2 cellular contexts compared by ENCODE assay signal in the genomic region with DNA sequence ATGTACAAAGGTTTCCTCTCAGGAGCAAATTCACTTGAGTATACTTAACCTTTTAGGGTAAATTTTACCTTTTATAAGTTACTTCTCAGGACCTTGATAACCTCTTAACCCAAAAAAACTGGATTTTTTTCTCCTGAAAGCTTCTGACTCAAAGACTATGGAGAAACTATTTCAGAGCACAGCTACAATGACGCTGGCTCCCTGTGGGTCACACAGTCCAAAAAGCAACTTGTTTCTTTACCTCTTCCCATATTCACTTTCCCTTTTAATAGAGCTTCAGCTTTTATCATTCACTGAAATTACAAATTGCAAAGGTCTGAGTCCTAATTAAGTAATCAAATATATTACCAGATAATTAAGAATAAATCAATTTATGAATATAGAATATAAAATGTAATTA.
A peak's percentile ranks its signal among the peaks of the same experiment; 100 is the strongest.
TF ChIP-seq lines count a peak whose summit lies in the region.

No MANE protein-coding gene starts in this region.

TF ChIP-seq in liver, 16 proteins besides CTCF, POLR2A, EP300 and RAD21 (continued from another document):
- TF ChIP-seq, protein P1, sequence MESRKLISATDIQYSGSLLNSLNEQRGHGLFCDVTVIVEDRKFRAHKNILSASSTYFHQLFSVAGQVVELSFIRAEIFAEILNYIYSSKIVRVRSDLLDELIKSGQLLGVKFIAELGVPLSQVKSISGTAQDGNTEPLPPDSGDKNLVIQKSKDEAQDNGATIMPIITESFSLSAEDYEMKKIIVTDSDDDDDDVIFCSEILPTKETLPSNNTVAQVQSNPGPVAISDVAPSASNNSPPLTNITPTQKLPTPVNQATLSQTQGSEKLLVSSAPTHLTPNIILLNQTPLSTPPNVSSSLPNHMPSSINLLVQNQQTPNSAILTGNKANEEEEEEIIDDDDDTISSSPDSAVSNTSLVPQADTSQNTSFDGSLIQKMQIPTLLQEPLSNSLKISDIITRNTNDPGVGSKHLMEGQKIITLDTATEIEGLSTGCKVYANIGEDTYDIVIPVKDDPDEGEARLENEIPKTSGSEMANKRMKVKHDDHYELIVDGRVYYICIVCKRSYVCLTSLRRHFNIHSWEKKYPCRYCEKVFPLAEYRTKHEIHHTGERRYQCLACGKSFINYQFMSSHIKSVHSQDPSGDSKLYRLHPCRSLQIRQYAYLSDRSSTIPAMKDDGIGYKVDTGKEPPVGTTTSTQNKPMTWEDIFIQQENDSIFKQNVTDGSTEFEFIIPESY (IDR thresholded peaks at IDR 0.05), result no peak
- TF ChIP-seq, protein P2, sequence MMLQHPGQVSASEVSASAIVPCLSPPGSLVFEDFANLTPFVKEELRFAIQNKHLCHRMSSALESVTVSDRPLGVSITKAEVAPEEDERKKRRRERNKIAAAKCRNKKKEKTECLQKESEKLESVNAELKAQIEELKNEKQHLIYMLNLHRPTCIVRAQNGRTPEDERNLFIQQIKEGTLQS (IDR thresholded peaks at IDR 0.05), result no peak
- TF ChIP-seq HNF4A (conservative IDR thresholded peaks at IDR 0.05), result peak in 1 of 2 donors; percentile 15
- TF ChIP-seq SP1 (IDR thresholded peaks at IDR 0.05), result peak; percentile 10

TF ChIP-seq in HepG2, 621 proteins besides CTCF, POLR2A, EP300 and RAD21 (continued from another document):
- TF ChIP-seq FOXC1 (CRISPR knock-in tag; IDR thresholded peaks at IDR 0.05; ENCODE audit: borderline replicate concordance), result no peak
- TF ChIP-seq ARNT (IDR thresholded peaks at IDR 0.05), result no peak
- TF ChIP-seq, protein P3, sequence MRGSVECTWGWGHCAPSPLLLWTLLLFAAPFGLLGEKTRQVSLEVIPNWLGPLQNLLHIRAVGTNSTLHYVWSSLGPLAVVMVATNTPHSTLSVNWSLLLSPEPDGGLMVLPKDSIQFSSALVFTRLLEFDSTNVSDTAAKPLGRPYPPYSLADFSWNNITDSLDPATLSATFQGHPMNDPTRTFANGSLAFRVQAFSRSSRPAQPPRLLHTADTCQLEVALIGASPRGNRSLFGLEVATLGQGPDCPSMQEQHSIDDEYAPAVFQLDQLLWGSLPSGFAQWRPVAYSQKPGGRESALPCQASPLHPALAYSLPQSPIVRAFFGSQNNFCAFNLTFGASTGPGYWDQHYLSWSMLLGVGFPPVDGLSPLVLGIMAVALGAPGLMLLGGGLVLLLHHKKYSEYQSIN (CRISPR knock-in tag; IDR thresholded peaks at IDR 0.05; ENCODE audit: borderline replicate concordance), result no peak
- no peak for TF ChIP-seq MXD4 (CRISPR knock-in tag; IDR thresholded peaks at IDR 0.05)
- no peak for TF ChIP-seq ETV5 (CRISPR knock-in tag; IDR thresholded peaks at IDR 0.05; ENCODE audit: borderline replicate concordance)
- no peak for TF ChIP-seq ZZZ3 (CRISPR knock-in tag; IDR thresholded peaks at IDR 0.05; ENCODE audit: borderline replicate concordance)
